ENCODE assay signal across 19 cellular contexts in genomic region chr1:38129473-38129872, GRCh38.
DNase-seq lines count a peak whose midpoint lies in the region; ATAC-seq, FAIRE-seq and TF ChIP-seq lines count a peak whose summit lies in the region.
"Had no signal": no experiment of that assay in that cellular context is flagged by ENCODE, and none has a peak within 500 bp of the region (broad histone marks: within the 10 kb centered on the region; RNA-seq: fewer than 3 reads in every experiment).

No MANE protein-coding gene starts in this region.

- H3K9me2 ChIP-seq in OCI-LY1 (ENCODE audit: low read depth, low read length): no peaks in the 10 kb centered on the region

- no peak overlapping the region; the same call in 1 of the 2 replicates for H2BK12ac ChIP-seq in H1 (ENCODE audit: low read depth, low read length)

- H3K27me3 ChIP-seq in HepG2 (ENCODE audit: control insufficient read depth in 1 of 2, insufficient read depth in 2 of 2, low read length in 2 of 2) (peaks cover 4 to 26% of the 10 kb centered on the region in 2 experiments; a peak in 4 of 5 replicates), right lobe of liver (no peaks in the 10 kb centered on the region), OCI-LY1 (ENCODE audit: insufficient read depth, low read length) (no peaks in the 10 kb centered on the region; the same call in 1 of the 2 replicates), H1 (replicated peaks in 1 of 4; ENCODE audit: control insufficient read depth in 3 of 4, extremely low read depth in 1 of 4, insufficient read depth in 3 of 4, low read length in 3 of 4) (peaks cover 0 to 10% (median 4%) of the 10 kb centered on the region in 4 experiments; a peak in 5 of 7 replicates)
- H3K27me3 ChIP-seq: BLaER1 had no signal

- H3K4me3 Mint-ChIP-seq in activated CD4-positive, alpha-beta memory T cell treated with anti-CD3 and anti-CD28 coated beads, Interleukin-2, amount 10 ng/mL, durations not matched to agents 7 days and 5 days: no peak overlapping the region
- no peak overlapping the region for H3K4me3 Mint-ChIP-seq in activated CD4-positive, alpha-beta memory T cell treated with anti-CD3 and anti-CD28 coated beads for 36 hours
- H3K4me3 Mint-ChIP-seq: activated T-cell treated with anti-CD3 and anti-CD28 coated beads, Interleukin-2, amount 50 U/mL, for 24 hours had no signal

- H3K36me3 ChIP-seq in HepG2 (replicated peaks in 1 of 2; ENCODE audit: control insufficient read depth in 1 of 2, insufficient read depth in 2 of 2, low read length in 2 of 2): no peaks in the 10 kb centered on the region
- no peaks in the 10 kb centered on the region for H3K36me3 ChIP-seq in right lobe of liver
- H3K36me3 ChIP-seq in OCI-LY1 (ENCODE audit: insufficient read depth, low read length): no peaks in the 10 kb centered on the region
- no peaks in the 10 kb centered on the region for H3K36me3 ChIP-seq in H1 (ENCODE audit: control insufficient read depth in 2 of 4, insufficient read depth in 4 of 4, low read length in 3 of 4)
- H3K36me3 ChIP-seq: BLaER1, spleen had no signal

- DNase-seq in HepG2 (ENCODE audit: low spot score) (no peak), right lobe of liver (no peak), H1 (ENCODE audit: low read depth in 1 of 2, low spot score in 2 of 2) (peak in 1 of 2 experiments; percentile 67), DMS153 treated with DMSO at 0.1 percent for 48 hours (lab: John Stamatoyannopoulos, UW; ENCODE audit: unreplicated experiment) (no peak)
- DNase-seq in activated CD4-positive, alpha-beta memory T cell treated with anti-CD3 and anti-CD28 coated beads, Interleukin-2, amount 10 ng/mL, durations not matched to agents 7 days and 5 days: no peak
- no peak for DNase-seq in activated CD4-positive, alpha-beta memory T cell treated with anti-CD3 and anti-CD28 coated beads for 36 hours
- DNase-seq: activated CD4-positive, CD25-positive, alpha-beta regulatory T cell; activated naive CD4-positive, alpha-beta T cell; activated T-cell treated with anti-CD3 and anti-CD28 coated beads, Interleukin-2, amount 50 U/mL, for 24 hours; GDM1; NCI-H1436 treated with DMSO at 0.1 percent for 48 hours; NCI-H774; spleen; T-helper 9 cell had no signal

- no peak overlapping the region for H3K27ac ChIP-seq in HepG2 (ENCODE audit: extremely low read length, insufficient read depth, low read length)
- no peak overlapping the region for H3K27ac ChIP-seq in right lobe of liver
- no peak overlapping the region for H3K27ac ChIP-seq in OCI-LY1 (ENCODE audit: low read depth, low read length, poor library complexity, severe bottlenecking)
- no peak overlapping the region for H3K27ac ChIP-seq in H1 (ENCODE audit: low read depth, low read length)
- H3K27ac ChIP-seq: BLaER1, epithelial cell of prostate, SK-N-MC, spleen had no signal

- TF ChIP-seq POLR2A in HepG2 (IDR thresholded peaks at IDR 0.05; ENCODE audit: insufficient read depth in 1 of 2, low read depth in 2 of 2, low read length in 2 of 2) (no peak), right lobe of liver (IDR thresholded peaks at IDR 0.05) (no peak), H1 (IDR thresholded peaks at IDR 0.05; ENCODE audit: control extremely low read depth in 1 of 2, low read depth in 2 of 2, low read length in 2 of 2) (no peak)

- no peaks in the 10 kb centered on the region for H3K9me3 Mint-ChIP-seq in activated CD4-positive, alpha-beta memory T cell treated with anti-CD3 and anti-CD28 coated beads, Interleukin-2, amount 10 ng/mL, durations not matched to agents 7 days and 5 days
- H3K9me3 Mint-ChIP-seq in activated CD4-positive, alpha-beta memory T cell treated with anti-CD3 and anti-CD28 coated beads for 36 hours: no peaks in the 10 kb centered on the region
- H3K9me3 Mint-ChIP-seq: activated T-cell treated with anti-CD3 and anti-CD28 coated beads, Interleukin-2, amount 50 U/mL, for 24 hours had no signal

- H3K79me1 ChIP-seq in H1 (ENCODE audit: low read depth, low read length): no peaks in the 10 kb centered on the region

- no peak for TF ChIP-seq EP300 in HepG2 (IDR thresholded peaks at IDR 0.05; ENCODE audit: low read depth in 2 of 2, low read length in 2 of 2)
- no peak for TF ChIP-seq EP300 in HepG2 (CRISPR knock-in tag; IDR thresholded peaks at IDR 0.05; ENCODE audit: borderline replicate concordance)
- TF ChIP-seq EP300 in H1 (IDR thresholded peaks at IDR 0.05; ENCODE audit: borderline replicate concordance in 1 of 2, low read depth in 2 of 2, low read length in 2 of 2): no peak

- H4K5ac ChIP-seq in H1 (ENCODE audit: insufficient read length, low read depth, low read length): no peak overlapping the region

- H3K4me3 ChIP-seq in HepG2 (replicated peaks in 1 of 3; ENCODE audit: insufficient read depth in 1 of 3, low read depth in 2 of 3, low read length in 3 of 3) (no peak overlapping the region), right lobe of liver (no peak overlapping the region), OCI-LY1 (ENCODE audit: low read depth, low read length, poor library complexity, severe bottlenecking) (no peak overlapping the region), H1 (ENCODE audit: extremely low read depth in 1 of 4, insufficient read depth in 2 of 4, low read depth in 3 of 4, low read length in 4 of 4) (no peak overlapping the region)
- H3K4me3 ChIP-seq: BLaER1, SK-N-MC, spleen had no signal

- BruUV-seq in HepG2 (replicated peaks; lab: Mats Ljungman, UMichigan): no TSS peak

- H3K9ac ChIP-seq in HepG2 (ENCODE audit: insufficient read depth, low read depth, low read length): no peak overlapping the region
- no peak overlapping the region for H3K9ac ChIP-seq in OCI-LY1 (ENCODE audit: low read length)
- H3K9ac ChIP-seq in H1 (replicated peaks in 1 of 4; ENCODE audit: extremely low read depth in 1 of 4, low read depth in 3 of 4, low read length in 3 of 4): no peak overlapping the region
- H3K9ac ChIP-seq: BLaER1 had no signal

- 42% methylated on average over 2 of the region's 5 CpGs for WGBS in HepG2 (ENCODE audit: low lambda C conversion rate)
- 85% methylated on average over 4 of the region's 5 CpGs for WGBS in right lobe of liver (ENCODE audit: insufficient coverage, low coverage, low lambda C conversion rate, missing lambda C conversion rate)
- 73% methylated on average over 5 of the region's 5 CpGs; no CpG with 5 or more reads in 1 of the 2 experiments for WGBS in H1 (ENCODE audit: extremely low coverage in 1 of 2, insufficient coverage in 1 of 2, insufficient read length in 1 of 2, insufficient replicate concordance in 2 of 2, low coverage in 1 of 2, low lambda C conversion rate in 2 of 2, missing lambda C conversion rate in 1 of 2), 2 experiments

- no peaks in the 10 kb centered on the region for H3K36me3 Mint-ChIP-seq in activated CD4-positive, alpha-beta memory T cell treated with anti-CD3 and anti-CD28 coated beads, Interleukin-2, amount 10 ng/mL, durations not matched to agents 7 days and 5 days (ENCODE audit: low read depth)
- no peaks in the 10 kb centered on the region for H3K36me3 Mint-ChIP-seq in activated CD4-positive, alpha-beta memory T cell treated with anti-CD3 and anti-CD28 coated beads for 36 hours

- H3K23ac ChIP-seq in H1 (ENCODE audit: insufficient read length): no peak overlapping the region

- POLR2A ChIA-PET in HepG2 (lab: Yijun Ruan, JAX) (no interaction called here), H1 (lab: Charles Lee; ENCODE audit: partially characterized antibody) (interaction anchor here (0.6 to 1.1 kb wide), 2 partner anchors 147 to 302 kb away, joined by 3 to 4 read pairs; no protein-coding TSS in a partner anchor)
- POLR2A ChIA-PET in activated CD4-positive, alpha-beta memory T cell treated with anti-CD3 and anti-CD28 coated beads, Interleukin-2, amount 10 ng/mL, durations not matched to agents 7 days and 5 days (lab: Charles Lee): no interaction called here
- POLR2A ChIA-PET in activated CD4-positive, alpha-beta memory T cell treated with anti-CD3 and anti-CD28 coated beads for 36 hours (lab: Charles Lee): no interaction called here

- CTCF ChIA-PET in HepG2 (lab: Yijun Ruan, JAX; ENCODE audit: low intra/inter-chr PET ratio, low total read pairs): no interaction called here
- CTCF ChIA-PET in H1 (lab: Charles Lee; ENCODE audit: partially characterized antibody): interaction anchor here (0.5 to 2.7 kb wide), 28 partner anchors 8 to 368 kb away, joined by 3 to 22 read pairs (median 3); no protein-coding TSS in a partner anchor
- CTCF ChIA-PET in activated CD4-positive, alpha-beta memory T cell treated with anti-CD3 and anti-CD28 coated beads, Interleukin-2, amount 10 ng/mL, durations not matched to agents 7 days and 5 days (lab: Charles Lee): no interaction called here
- CTCF ChIA-PET in activated CD4-positive, alpha-beta memory T cell treated with anti-CD3 and anti-CD28 coated beads for 36 hours (lab: Charles Lee): no interaction called here

- H3K79me2 ChIP-seq in HepG2 (ENCODE audit: insufficient read depth, low read length): no peaks in the 10 kb centered on the region
- no peaks in the 10 kb centered on the region for H3K79me2 ChIP-seq in OCI-LY1 (ENCODE audit: insufficient read depth, low read length)
- no peaks in the 10 kb centered on the region for H3K79me2 ChIP-seq in H1 (ENCODE audit: control insufficient read depth in 1 of 2, insufficient read depth in 2 of 2, low read length in 2 of 2)

- H3K4me2 ChIP-seq in HepG2 (ENCODE audit: low read depth, low read length): no peak overlapping the region
- no peak overlapping the region for H3K4me2 ChIP-seq in OCI-LY1 (ENCODE audit: low read length)
- H3K4me2 ChIP-seq in H1 (ENCODE audit: insufficient read depth in 1 of 2, low read depth in 2 of 2, low read length in 2 of 2): no peak overlapping the region
- H3K4me2 ChIP-seq: BLaER1 had no signal

- H3K4me1 Mint-ChIP-seq in activated CD4-positive, alpha-beta memory T cell treated with anti-CD3 and anti-CD28 coated beads, Interleukin-2, amount 10 ng/mL, durations not matched to agents 7 days and 5 days: no peaks in the 10 kb centered on the region
- H3K4me1 Mint-ChIP-seq in activated CD4-positive, alpha-beta memory T cell treated with anti-CD3 and anti-CD28 coated beads for 36 hours (ENCODE audit: low read depth): peaks cover 3% of the 10 kb centered on the region

- TF ChIP-seq RAD21 in HepG2 (CRISPR knock-in tag; IDR thresholded peaks at IDR 0.05) (no peak), H1 (IDR thresholded peaks at IDR 0.05 in 1 of 2, conservative IDR thresholded peaks at IDR 0.05 in 1 of 2; ENCODE audit: low read depth in 2 of 2, low read length in 2 of 2) (peak; percentile 46 to 65; a peak in 3 of 4 replicates)

- no peak overlapping the region for H3K4ac ChIP-seq in H1 (replicated peaks; ENCODE audit: insufficient read length, low read depth, low read length)

- no peaks in the 10 kb centered on the region for H3F3A ChIP-seq in OCI-LY1 (ENCODE audit: insufficient read depth, low read length)

- 0 out of 2 replicates have a peak overlapping the region, but pooled peaks have one; percentile 28 for H3K18ac ChIP-seq in H1 (ENCODE audit: extremely low read depth, low read length)

- no peak overlapping the region for H2AK5ac ChIP-seq in H1 (ENCODE audit: low read depth, low read length)

- H4K91ac ChIP-seq in H1 (replicated peaks; ENCODE audit: insufficient read length, low read length): no peak overlapping the region

- H2BK15ac ChIP-seq in H1 (ENCODE audit: low read length): peak overlapping the region; percentile 55; the same call in 1 of the 2 replicates

- no peak for FAIRE-seq in HepG2 (lab: Jason Lieb, UNC)
- no peak for FAIRE-seq in H1 (lab: Jason Lieb, UNC)

- intact Hi-C loops in HepG2 (cut with micrococcal nuclease; ENCODE audit: unreplicated experiment): no loop called here
- intact Hi-C loops in right lobe of liver (cut with DNase I): no loop called here
- intact Hi-C loops in activated CD4-positive, alpha-beta memory T cell treated with anti-CD3 and anti-CD28 coated beads for 36 hours (cut with micrococcal nuclease): no loop called here

- in situ Hi-C loops in HepG2 (cut with HindIII; ENCODE audit: extremely low pct_ligation_motif_present, low pct_unique_long_range_greater_than_20kb): no loop called here

- H2AFZ ChIP-seq in HepG2 (ENCODE audit: low read length) (no peak overlapping the region), OCI-LY1 (ENCODE audit: low read length) (no peak overlapping the region), H1 (ENCODE audit: low read length) (no peak overlapping the region)

- H3K27ac Mint-ChIP-seq in activated CD4-positive, alpha-beta memory T cell treated with anti-CD3 and anti-CD28 coated beads, Interleukin-2, amount 10 ng/mL, durations not matched to agents 7 days and 5 days: no peak overlapping the region
- no peak overlapping the region for H3K27ac Mint-ChIP-seq in activated CD4-positive, alpha-beta memory T cell treated with anti-CD3 and anti-CD28 coated beads for 36 hours
- H3K27ac Mint-ChIP-seq: activated T-cell treated with anti-CD3 and anti-CD28 coated beads, Interleukin-2, amount 50 U/mL, for 24 hours had no signal

- no peak overlapping the region for H3K14ac ChIP-seq in H1 (ENCODE audit: insufficient read length)

- no peak overlapping the region for H3K56ac ChIP-seq in H1 (replicated peaks; ENCODE audit: insufficient read length, low read depth, low read length)

- ATAC-seq in HepG2 (peak; percentile 47; the same call in 2 of the 3 replicates), right lobe of liver (no peak), GM21528 (IDR thresholded peaks at IDR 0.05; ENCODE audit: low FRiP score, unreplicated experiment) (no peak)

- H4K20me1 ChIP-seq in HepG2 (ENCODE audit: insufficient read depth, low read length) (no peaks in the 10 kb centered on the region), OCI-LY1 (ENCODE audit: insufficient read depth, low read length) (no peaks in the 10 kb centered on the region), H1 (replicated peaks in 1 of 2; ENCODE audit: control insufficient read depth in 1 of 2, insufficient read depth in 2 of 2, low read length in 2 of 2) (no peaks in the 10 kb centered on the region)
- H4K20me1 ChIP-seq: BLaER1 had no signal

- H3K23me2 ChIP-seq in H1 (ENCODE audit: low read depth, low read length): no peaks in the 10 kb centered on the region

- H3K9me3 ChIP-seq in HepG2 (ENCODE audit: low read length): no peaks in the 10 kb centered on the region
- H3K9me3 ChIP-seq in right lobe of liver: no peaks in the 10 kb centered on the region
- no peaks in the 10 kb centered on the region for H3K9me3 ChIP-seq in OCI-LY1 (ENCODE audit: low read length)
- no peaks in the 10 kb centered on the region for H3K9me3 ChIP-seq in H1 (ENCODE audit: insufficient read depth in 2 of 2, low read depth in 1 of 2, low read length in 1 of 2)
- H3K9me3 ChIP-seq: BLaER1, spleen had no signal

- peaks cover 28% of the 10 kb centered on the region for H3K27me3 Mint-ChIP-seq in activated CD4-positive, alpha-beta memory T cell treated with anti-CD3 and anti-CD28 coated beads, Interleukin-2, amount 10 ng/mL, durations not matched to agents 7 days and 5 days
- H3K27me3 Mint-ChIP-seq in activated CD4-positive, alpha-beta memory T cell treated with anti-CD3 and anti-CD28 coated beads for 36 hours: peaks cover 23% of the 10 kb centered on the region

- no peak overlapping the region; the same call in 1 of the 2 replicates for H2BK5ac ChIP-seq in H1 (ENCODE audit: low read depth, low read length)

- H3K4me1 ChIP-seq in HepG2 (ENCODE audit: insufficient read depth, low read length) (no peaks in the 10 kb centered on the region), right lobe of liver (no peaks in the 10 kb centered on the region), OCI-LY1 (ENCODE audit: insufficient read depth, low read length, severe bottlenecking) (no peaks in the 10 kb centered on the region), H1 (replicated peaks in 1 of 4; ENCODE audit: control insufficient read depth in 3 of 4, insufficient read depth in 4 of 4, low read length in 3 of 4) (peaks cover 3 to 7% (median 4%) of the 10 kb centered on the region in 4 experiments)
- H3K4me1 ChIP-seq: BLaER1 had no signal

- TF ChIP-seq CTCF in HepG2 (CRISPR knock-in tag; IDR thresholded peaks at IDR 0.05): peak; percentile 21; the same call in 1 of the 2 replicates
- TF ChIP-seq CTCF in right lobe of liver (IDR thresholded peaks at IDR 0.05): no peak
- TF ChIP-seq CTCF in OCI-LY1 (IDR thresholded peaks at IDR 0.05; ENCODE audit: low read length): peak; percentile 22
- peak; percentile 50 to 61 (median 54) for TF ChIP-seq CTCF in H1 (IDR thresholded peaks at IDR 0.05; ENCODE audit: control extremely low read depth in 1 of 3, insufficient read depth in 1 of 3, low read depth in 1 of 3, low read length in 3 of 3)

- no peak overlapping the region for H2BK120ac ChIP-seq in H1 (replicated peaks; ENCODE audit: low read depth, low read length)

- no peak overlapping the region for H4K8ac ChIP-seq in H1 (ENCODE audit: extremely low read depth, insufficient read depth, low read length)

- H2BK20ac ChIP-seq in H1 (ENCODE audit: low read length): 0 out of 2 replicates have a peak overlapping the region, but pooled peaks have one; percentile 13

Comparison
In these comparisons a context has a peak if more than half of its experiments do, and no peak if none do; other contexts are left out.
1. CTCF ChIP-seq: peak in HepG2 (single experiment), OCI-LY1 (single experiment) and H1 (3 of 3); none in right lobe of liver (0 of 4).
2. Of the 41 proteins assayed by ChIP-seq in both HepG2 and H1: peak only in HepG2: none; only in H1: RAD21; in both: CTCF; in neither: 39.